20 cellular contexts compared by ENCODE assay signal in genomic region chr21:42931560-42932235, GRCh38. TPM values are rescaled to one million over a fixed set of nuclear protein-coding genes. Genes with fewer than 3 reads are reported as not detected.
DNase-seq lines count a peak whose midpoint lies in the region; TF ChIP-seq lines count a peak whose summit lies in the region.
"Had no signal": no experiment of that assay in that cellular context is flagged by ENCODE, and none has a peak within 500 bp of the region (broad histone marks: within the 10 kb centered on the region; RNA-seq: fewer than 3 reads in every experiment).

No MANE protein-coding gene starts in this region.

- H2BK5ac ChIP-seq in H9 (ENCODE audit: insufficient read length, low read length) = no peak overlapping the region

- H3K18ac ChIP-seq in H9 (ENCODE audit: insufficient read length, low read depth, low read length) = peak overlapping the region; percentile 85

- H3K4me2 ChIP-seq in BLaER1 treated with 17β-estradiol and CSF1 and Interleukin-3, amounts not matched to agents 10 nM and 100 nM = peak overlapping the region in 8 of 11 experiments; percentile 26 to 59 (median 32); a peak in 14 of 22 replicates
- no peak overlapping the region for H3K4me2 ChIP-seq in H9 (ENCODE audit: insufficient read depth, insufficient read length, low read length)
- H3K4me2 ChIP-seq: A549 had no signal

- no peak overlapping the region for H2AFZ ChIP-seq in H9 (ENCODE audit: low read length)

- H3K79me1 ChIP-seq in H9 (ENCODE audit: insufficient read depth, low read depth, low read length, poor library complexity, severe bottlenecking) = no peaks in the 10 kb centered on the region

- no peaks in the 10 kb centered on the region for H3K36me3 ChIP-seq in BLaER1 treated with 17β-estradiol and CSF1 and Interleukin-3, amounts not matched to agents 10 nM and 100 nM
- H3K36me3 ChIP-seq in WERI-Rb-1 = no peaks in the 10 kb centered on the region
- H3K36me3 ChIP-seq: thyroid gland had no signal

- H3K23me2 ChIP-seq in H9 (ENCODE audit: insufficient read length, low read depth, low read length, poor library complexity, severe bottlenecking) = no peaks in the 10 kb centered on the region

- no peak overlapping the region for H3K4me3 ChIP-seq in BLaER1 treated with 17β-estradiol and CSF1 and Interleukin-3, amounts not matched to agents 10 nM and 100 nM
- no peak overlapping the region for H3K4me3 ChIP-seq in WERI-Rb-1 (ENCODE audit: low read depth, low read length)
- H3K4me3 ChIP-seq: A549, thyroid gland had no signal

- H3K36me3 Mint-ChIP-seq in H9 (ENCODE audit: insufficient read depth in 1 of 3, low read depth in 3 of 3) (peaks cover 2 to 7% (median 5%) of the 10 kb centered on the region in 3 experiments; a peak in 3 of 7 replicates), nephron progenitor cell (ENCODE audit: low read depth) (peaks cover 4% of the 10 kb centered on the region)

- no peaks in the 10 kb centered on the region for H3K79me2 ChIP-seq in H9 (ENCODE audit: insufficient read depth, low read length)

- no peak overlapping the region for H3K14ac ChIP-seq in H9 (ENCODE audit: insufficient read depth, low read length)

- H3K23ac ChIP-seq in H9 (ENCODE audit: insufficient read length, low read depth, low read length) = no peak overlapping the region

- no peaks in the 10 kb centered on the region for H3K27me3 ChIP-seq in BLaER1 treated with 17β-estradiol and CSF1 and Interleukin-3, amounts not matched to agents 10 nM and 100 nM
- H3K27me3 ChIP-seq in H9 (ENCODE audit: insufficient read depth, low read length) (no peaks in the 10 kb centered on the region), WERI-Rb-1 (ENCODE audit: insufficient read depth, low read depth, severe bottlenecking) (no peaks in the 10 kb centered on the region)
- H3K27me3 ChIP-seq: thyroid gland had no signal

- no peak overlapping the region for H2BK15ac ChIP-seq in H9 (ENCODE audit: low read depth, low read length)

- DNase-seq in H9 (no peak), amniotic epithelial cell (ENCODE audit: low read depth) (peak; percentile 44), nephron progenitor cell (no peak), WERI-Rb-1 (no peak)
- DNase-seq in activated T-cell treated with anti-CD3 and anti-CD28 coated beads, Interleukin-2, amount 50 U/mL, for 48 hours = no peak
- no peak for DNase-seq in activated CD4-positive, CD25-positive, alpha-beta regulatory T cell (lab: John Stamatoyannopoulos, UW)
- DNase-seq in activated naive CD4-positive, alpha-beta T cell (lab: John Stamatoyannopoulos, UW) = no peak
- DNase-seq: anterior cingulate cortex, hippocampal formation, kidney, mammary epithelial cell, NCI-H1417, NCI-H2171, NCI-H82 had no signal

- no peak overlapping the region for H2BK12ac ChIP-seq in H9 (ENCODE audit: insufficient read length, low read depth, low read length)

- H3K27me3 Mint-ChIP-seq in H9 (ENCODE audit: low read depth) = no peaks in the 10 kb centered on the region
- H3K27me3 Mint-ChIP-seq in nephron progenitor cell (ENCODE audit: low read depth, poor library complexity) = no peaks in the 10 kb centered on the region

- H4K8ac ChIP-seq in H9 (replicated peaks; ENCODE audit: insufficient read length, low read depth, low read length) = no peak overlapping the region

- no peak overlapping the region for H2BK20ac ChIP-seq in H9 (ENCODE audit: low read depth, low read length, poor library complexity, severe bottlenecking)

- no peak overlapping the region; a peak in 1 of 22 replicates for H3K27ac ChIP-seq in BLaER1 treated with 17β-estradiol and CSF1 and Interleukin-3, amounts not matched to agents 10 nM and 100 nM
- H3K27ac ChIP-seq in H9 (ENCODE audit: insufficient read length, low read depth, low read length) (no peak overlapping the region), WERI-Rb-1 (no peak overlapping the region)
- H3K27ac ChIP-seq: A549 had no signal

- H3K4me3 Mint-ChIP-seq in H9 = no peak overlapping the region
- H3K4me3 Mint-ChIP-seq in nephron progenitor cell = no peak overlapping the region
- H3K4me3 Mint-ChIP-seq: nephron had no signal

- H3T11ph ChIP-seq in H9 (ENCODE audit: low read length) = no peak overlapping the region

- H2AK5ac ChIP-seq in H9 (ENCODE audit: insufficient read length, low read length) = no peak overlapping the region

- WGBS in H9 (ENCODE audit: extremely low coverage, insufficient read length, low lambda C conversion rate) = no CpG with 5 or more reads among the region's 13 CpGs

- H3K9ac ChIP-seq in BLaER1 treated with 17β-estradiol and CSF1 and Interleukin-3, amounts not matched to agents 10 nM and 100 nM = peak overlapping the region in 1 of 11 experiments; percentile 42; a peak in 1 of 22 replicates
- no peak overlapping the region for H3K9ac ChIP-seq in H9 (ENCODE audit: extremely low read depth, insufficient read length, low read length)

- H3K4me1 Mint-ChIP-seq in H9 (peaks cover 54 to 55% of the 10 kb centered on the region in 2 experiments), nephron progenitor cell (peaks cover 38% of the 10 kb centered on the region)

- no peak overlapping the region for H3K56ac ChIP-seq in H9 (ENCODE audit: insufficient read length, low read depth, low read length)

- H4K91ac ChIP-seq in H9 (ENCODE audit: insufficient read length, low read depth, low read length) = no peak overlapping the region

- H3K4ac ChIP-seq in H9 (ENCODE audit: low read depth, low read length) = peak overlapping the region; percentile 39; the same call in 1 of the 2 replicates

- H3K27ac Mint-ChIP-seq in H9 (peak overlapping the region; percentile 74 to 96 (median 81); a peak in 6 of 7 replicates), nephron progenitor cell (peak overlapping the region; percentile 80)
- H3K27ac Mint-ChIP-seq: nephron had no signal

- no peak for TF ChIP-seq CTCF in H9 (conservative IDR thresholded peaks at IDR 0.05)
- TF ChIP-seq CTCF in nephron progenitor cell (IDR thresholded peaks at IDR 0.05) = no peak
- no peak for TF ChIP-seq CTCF in WERI-Rb-1 (IDR thresholded peaks at IDR 0.05; ENCODE audit: low read depth, low read length)

- no peak overlapping the region for H4K5ac ChIP-seq in H9 (ENCODE audit: insufficient read length, low read depth, low read length)

- no peaks in the 10 kb centered on the region for H4K20me1 ChIP-seq in BLaER1 treated with 17β-estradiol and CSF1 and Interleukin-3, amounts not matched to agents 10 nM and 100 nM
- no peaks in the 10 kb centered on the region for H4K20me1 ChIP-seq in H9 (ENCODE audit: control insufficient read depth, insufficient read depth, insufficient read length)

- no peaks in the 10 kb centered on the region for H3K9me3 Mint-ChIP-seq in H9
- H3K9me3 Mint-ChIP-seq in nephron progenitor cell = no peaks in the 10 kb centered on the region
- H3K9me3 Mint-ChIP-seq: nephron had no signal

- peak overlapping the region; percentile 72 for H2BK120ac ChIP-seq in H9 (ENCODE audit: low read depth, low read length, poor library complexity, severe bottlenecking)

- peaks cover 0 to 13% (median 8%) of the 10 kb centered on the region in 10 experiments; a peak in 14 of 20 replicates for H3K4me1 ChIP-seq in BLaER1 treated with 17β-estradiol and CSF1 and Interleukin-3, amounts not matched to agents 10 nM and 100 nM
- H3K4me1 ChIP-seq in H9 (ENCODE audit: insufficient read depth, low read length) = peaks cover 2% of the 10 kb centered on the region; the same call in 1 of the 2 replicates
- H3K4me1 ChIP-seq: A549 had no signal

- peaks cover 0 to 5% (median 0%) of the 10 kb centered on the region in 11 experiments; a peak in 1 of 22 replicates for H3K9me3 ChIP-seq in BLaER1 treated with 17β-estradiol and CSF1 and Interleukin-3, amounts not matched to agents 10 nM and 100 nM (replicated peaks in 1 of 11)
- H3K9me3 ChIP-seq in H9 (ENCODE audit: control insufficient read depth, low read depth, low read length) (no peaks in the 10 kb centered on the region), WERI-Rb-1 (ENCODE audit: severe bottlenecking) (no peaks in the 10 kb centered on the region)
- H3K9me3 ChIP-seq: A549, thyroid gland had no signal

RNA-seq across cellular contexts. Expression of gene ERVH48-1, which starts 6.3 kb away (rescaled TPM):
- total RNA-seq in H9 (2021) = 234 and 238 TPM in 2 replicates
- total RNA-seq: kidney, mammary epithelial cell, pulmonary artery endothelial cell, RPMI7951 had no signal

RNA-seq across cellular contexts. Expression of gene NDUFV3, which starts 38.6 kb away (rescaled TPM):
- 32.6 and 35.6 TPM in 2 replicates for total RNA-seq in H9 (2021)

RNA-seq across cellular contexts. Expression of gene PKNOX1, which starts 42.7 kb away (rescaled TPM):
- 38.1 and 43.4 TPM in 2 replicates for total RNA-seq in H9 (2021)

RNA-seq across cellular contexts. Expression of gene WDR4, which starts 52.4 kb away (rescaled TPM):
- total RNA-seq in H9 (2021) = 53.0 and 54.4 TPM in 2 replicates
